Comparison of ENCODE assay signal across 11 cellular contexts in the genomic region with DNA sequence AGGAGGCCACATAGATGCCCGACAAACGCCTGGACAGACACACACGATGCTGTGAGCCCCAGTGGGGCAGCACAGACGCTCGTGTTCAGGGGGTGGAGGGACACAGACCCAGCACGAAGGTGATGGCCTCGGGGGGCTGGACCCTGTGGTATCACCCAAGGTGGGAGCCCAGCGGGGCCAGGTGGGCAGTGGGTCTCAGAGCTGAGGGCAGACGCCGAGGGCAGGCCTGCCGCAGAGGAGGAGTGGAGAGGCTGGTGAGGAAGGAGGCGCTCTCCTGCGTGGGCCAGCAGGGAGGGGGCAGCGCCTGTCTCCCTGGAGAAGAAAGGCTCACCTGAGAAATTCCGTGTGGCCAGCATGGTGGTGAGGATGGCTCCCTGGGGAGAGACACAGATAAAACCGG. TPM values are rescaled to one million over a fixed set of nuclear protein-coding genes. Genes with fewer than 3 reads are reported as not detected.
DNase-seq lines count a peak whose midpoint lies in the region; TF ChIP-seq lines count a peak whose summit lies in the region.
"Had no signal": no experiment of that assay in that cellular context is flagged by ENCODE, and none has a peak within 500 bp of the region (broad histone marks: within the 10 kb centered on the region; RNA-seq: fewer than 3 reads in every experiment).

No MANE protein-coding gene starts in this region.

- no peaks in the 10 kb centered on the region for H3K9me3 ChIP-seq in OCI-LY7 (ENCODE audit: low read length)

- no TSS peak for BruUV-seq in OCI-LY7 (replicated peaks; lab: Mats Ljungman, UMichigan)

- H3K4me1 Mint-ChIP-seq in dendritic cell treated with granulocyte-macrophage colony-stimulating factor and Interleukin-4, amounts not matched to agents 40 ng/mL and 50 ng/mL, for 4 days (ENCODE audit: low read depth): peaks cover 21% of the 10 kb centered on the region
- H3K4me1 Mint-ChIP-seq in type B pancreatic cell (ENCODE audit: unreplicated experiment): peaks cover 7% of the 10 kb centered on the region
- H3K4me1 Mint-ChIP-seq: CD8-positive, alpha-beta memory T cell had no signal

- no peaks in the 10 kb centered on the region for H3K36me3 Mint-ChIP-seq in dendritic cell treated with granulocyte-macrophage colony-stimulating factor and Interleukin-4, amounts not matched to agents 40 ng/mL and 50 ng/mL, for 4 days (ENCODE audit: low read depth)
- no peaks in the 10 kb centered on the region for H3K36me3 Mint-ChIP-seq in type B pancreatic cell
- H3K36me3 Mint-ChIP-seq: CD8-positive, alpha-beta memory T cell had no signal

- H3K4me2 ChIP-seq in KMS-11 (0 out of 2 replicates have a peak overlapping the region, but pooled peaks have one; percentile 52), OCI-LY7 (ENCODE audit: low read length) (0 out of 2 replicates have a peak overlapping the region, but pooled peaks have one; percentile 47)

- H3K27me3 ChIP-seq in KMS-11 (ENCODE audit: insufficient read depth, low read depth): peaks cover 42% of the 10 kb centered on the region

- H3K27ac ChIP-seq in KMS-11 (no peak overlapping the region), OCI-LY7 (ENCODE audit: low read depth, low read length, poor library complexity, severe bottlenecking) (no peak overlapping the region)
- H3K27ac ChIP-seq: SK-N-MC had no signal

- no peaks in the 10 kb centered on the region for H3K9me2 ChIP-seq in OCI-LY7 (ENCODE audit: insufficient read depth, low read length)

- H3K36me3 ChIP-seq in KMS-11 (ENCODE audit: insufficient read depth) (no peaks in the 10 kb centered on the region), OCI-LY7 (ENCODE audit: insufficient read depth, low read length) (no peaks in the 10 kb centered on the region)

- DNase-seq in OCI-LY7 (ENCODE audit: low spot score) (no peak), NCI-H2171 treated with DMSO at 0.1 percent for 48 hours (lab: John Stamatoyannopoulos, UW) (no peak), GM10266 (ENCODE audit: extremely low spot score) (no peak), type B pancreatic cell (ENCODE audit: extremely low spot score, unreplicated experiment) (no peak)
- DNase-seq in activated CD4-positive, CD25-positive, alpha-beta regulatory T cell treated with anti-CD3 and anti-CD28 coated beads, Interleukin-2, amount 50 U/mL, for 72 hours: no peak

- peaks cover 6% of the 10 kb centered on the region for H3K27me3 Mint-ChIP-seq in dendritic cell treated with granulocyte-macrophage colony-stimulating factor and Interleukin-4, amounts not matched to agents 40 ng/mL and 50 ng/mL, for 4 days
- H3K27me3 Mint-ChIP-seq in type B pancreatic cell: no peaks in the 10 kb centered on the region

- H2AFZ ChIP-seq in KMS-11 (ENCODE audit: low read depth) (peak overlapping the region; percentile 91; the same call in 1 of the 2 replicates), OCI-LY7 (ENCODE audit: low read length) (peak overlapping the region; percentile 78)

- H3K4me3 Mint-ChIP-seq in dendritic cell treated with granulocyte-macrophage colony-stimulating factor and Interleukin-4, amounts not matched to agents 40 ng/mL and 50 ng/mL, for 4 days: no peak overlapping the region
- no peak overlapping the region for H3K4me3 Mint-ChIP-seq in type B pancreatic cell

- intact Hi-C loops in OCI-LY7 (cut with micrococcal nuclease; ENCODE audit: unreplicated experiment): no loop called here
- intact Hi-C loops in dendritic cell treated with granulocyte-macrophage colony-stimulating factor and Interleukin-4, amounts not matched to agents 40 ng/mL and 50 ng/mL, for 4 days (cut with micrococcal nuclease): no loop called here

- no peaks in the 10 kb centered on the region for H4K20me1 ChIP-seq in KMS-11 (ENCODE audit: insufficient read depth)
- H4K20me1 ChIP-seq in OCI-LY7 (ENCODE audit: insufficient read depth, low read length): no peaks in the 10 kb centered on the region

- H3K27ac Mint-ChIP-seq in dendritic cell treated with granulocyte-macrophage colony-stimulating factor and Interleukin-4, amounts not matched to agents 40 ng/mL and 50 ng/mL, for 4 days: peak overlapping the region; percentile 13
- H3K27ac Mint-ChIP-seq in type B pancreatic cell: no peak overlapping the region

- no peaks in the 10 kb centered on the region for H3K9me3 Mint-ChIP-seq in dendritic cell treated with granulocyte-macrophage colony-stimulating factor and Interleukin-4, amounts not matched to agents 40 ng/mL and 50 ng/mL, for 4 days
- no peaks in the 10 kb centered on the region for H3K9me3 Mint-ChIP-seq in type B pancreatic cell
- H3K9me3 Mint-ChIP-seq: CD8-positive, alpha-beta memory T cell had no signal

- CTCF ChIA-PET in OCI-LY7 (lab: Charles Lee; ENCODE audit: unreplicated experiment): interaction anchor here (0.6 to 1.1 kb wide), 7 partner anchors 10 to 329 kb away, joined by 3 to 8 read pairs (median 4); no protein-coding TSS in a partner anchor

- H3K79me2 ChIP-seq in KMS-11 (ENCODE audit: insufficient read depth, low read depth) (no peaks in the 10 kb centered on the region), OCI-LY7 (ENCODE audit: insufficient read depth, low read depth, low read length) (no peaks in the 10 kb centered on the region)

- no peak overlapping the region for H3K9ac ChIP-seq in KMS-11

- no peak for TF ChIP-seq CTCF in KMS-11 (conservative IDR thresholded peaks at IDR 0.05; ENCODE audit: low read depth, low read length)
- no peak for TF ChIP-seq CTCF in OCI-LY7 (conservative IDR thresholded peaks at IDR 0.05; ENCODE audit: low read length)
- no peak for TF ChIP-seq CTCF in GM10266 (IDR thresholded peaks at IDR 0.05; ENCODE audit: control insufficient read depth, insufficient read depth, low read depth, missing control alignments)
- no peak for TF ChIP-seq CTCF in type B pancreatic cell (conservative IDR thresholded peaks at IDR 0.05)

- H3K4me3 ChIP-seq in KMS-11 (IDR thresholded peaks at IDR 0.05; ENCODE audit: insufficient read depth, low read depth, low read length) (no peak overlapping the region), OCI-LY7 (ENCODE audit: low read depth, low read length, poor library complexity, severe bottlenecking) (no peak overlapping the region)
- H3K4me3 ChIP-seq: SK-N-MC had no signal

- H3K4me1 ChIP-seq in KMS-11 (ENCODE audit: low read depth, poor library complexity, severe bottlenecking): peaks cover 6% of the 10 kb centered on the region
- peaks cover 4% of the 10 kb centered on the region for H3K4me1 ChIP-seq in OCI-LY7 (ENCODE audit: insufficient read depth, low read length, poor library complexity, severe bottlenecking)

- POLR2A ChIA-PET in OCI-LY7 (lab: Charles Lee): interaction anchor here (0.6 to 1.5 kb wide), 5 partner anchors 9 to 717 kb away, joined by 3 to 4 read pairs (median 3); partner anchors contain the start of gene NUDCD3

RNA-seq across cellular contexts. Expression of gene YKT6, which starts 39.6 kb away (rescaled TPM):
- 41.1 and 50.6 TPM in 2 replicates for total RNA-seq in OCI-LY7 (2014; rRNA removed; shearing (Covaris generic))
- 70.5 and 74.2 TPM in 2 replicates for total RNA-seq in OCI-LY7 (2022)
- total RNA-seq in type B pancreatic cell (ENCODE audit: low replicate concordance): 82.4 and 97.4 TPM in 2 replicates

RNA-seq across cellular contexts. Expression of gene GCK, which starts 51.1 kb away (rescaled TPM):
- 0.16 TPM in 1 of 2 replicates, not detected in the other for total RNA-seq in OCI-LY7 (2014; rRNA removed; shearing (Covaris generic))
- total RNA-seq in OCI-LY7 (2022) (not detected in 2 replicates), type B pancreatic cell (ENCODE audit: low replicate concordance) (5.6 and 6.7 TPM in 2 replicates)
- total RNA-seq: H4, PC-3 had no signal
